In genomic region chrX:13699183-13699826, GRCh38 we compare ENCODE assay signal across 9 cellular contexts. TPM values are rescaled to one million over a fixed set of nuclear protein-coding genes. Genes with fewer than 3 reads are reported as not detected.
A peak's percentile ranks its signal among the peaks of the same experiment; 100 is the strongest.
DNase-seq lines count a peak whose midpoint lies in the region; ATAC-seq and TF ChIP-seq lines count a peak whose summit lies in the region.
"Had no signal": no experiment of that assay in that cellular context is flagged by ENCODE, and none has a peak within 500 bp of the region (broad histone marks: within the 10 kb centered on the region; RNA-seq: fewer than 3 reads in every experiment).

No MANE protein-coding gene starts in this region.

- TF ChIP-seq CTCF in heart right ventricle (IDR thresholded peaks at IDR 0.05) (no peak), right atrium auricular region (IDR thresholded peaks at IDR 0.05) (no peak), colonic mucosa (IDR thresholded peaks at IDR 0.05) (no peak), suprapubic skin (IDR thresholded peaks at IDR 0.05) (no peak)

- H3K36me3 ChIP-seq in heart right ventricle (no peaks in the 10 kb centered on the region), right atrium auricular region (no peaks in the 10 kb centered on the region), colonic mucosa (no peaks in the 10 kb centered on the region), suprapubic skin (no peaks in the 10 kb centered on the region)

- H3K9me3 ChIP-seq in heart right ventricle (no peaks in the 10 kb centered on the region), right atrium auricular region (no peaks in the 10 kb centered on the region), colonic mucosa (no peaks in the 10 kb centered on the region), suprapubic skin (no peaks in the 10 kb centered on the region)

- H3K4me3 ChIP-seq in heart right ventricle (no peak overlapping the region), right atrium auricular region (no peak overlapping the region), colonic mucosa (no peak overlapping the region), suprapubic skin (no peak overlapping the region)

- WGBS in heart right ventricle, 2 donors: 52 to 61% methylated on average over 7 of the region's 7 CpGs
- 59% methylated on average over 7 of the region's 7 CpGs for WGBS in suprapubic skin

- peak overlapping the region in 1 of 10 donors; percentile 26 for H3K27ac ChIP-seq in heart right ventricle
- H3K27ac ChIP-seq in right atrium auricular region: peak overlapping the region in 1 of 2 donors; percentile 39
- peak overlapping the region; percentile 58 for H3K27ac ChIP-seq in colonic mucosa
- H3K27ac ChIP-seq in suprapubic skin: peak overlapping the region; percentile 24

- H3K27me3 ChIP-seq in heart right ventricle (peaks cover 0 to 17% (median 0%) of the 10 kb centered on the region in 7 donors), right atrium auricular region (no peaks in the 10 kb centered on the region), colonic mucosa (no peaks in the 10 kb centered on the region), suprapubic skin (no peaks in the 10 kb centered on the region)

- TF ChIP-seq POLR2A in suprapubic skin (IDR thresholded peaks at IDR 0.05): no peak

- ATAC-seq in heart right ventricle (peak in 6 of 8 donors; percentile 25 to 84 (median 64)), HG03342 (IDR thresholded peaks at IDR 0.05; ENCODE audit: unreplicated experiment) (peak; percentile 58)

- DNase-seq in heart right ventricle (peak in 1 of 2 donors; percentile 7), right atrium auricular region (ENCODE audit: low spot score) (no peak), colonic mucosa (peak; percentile 55), suprapubic skin (ENCODE audit: low spot score in 2 of 2) (no peak), epidermal melanocyte (ENCODE audit: insufficient read length, low spot score) (no peak), NCI-H524 (lab: John Stamatoyannopoulos, UW) (no peak), T-helper 1 cell (no peak)
- DNase-seq: activated naive CD4-positive, alpha-beta T cell treated with anti-CD3 and anti-CD28 coated beads, Interleukin-2, amount 50 U/mL, for 16 hours had no signal

- TF ChIP-seq EP300 in suprapubic skin (IDR thresholded peaks at IDR 0.05): no peak

- no peak overlapping the region for H3K9ac ChIP-seq in colonic mucosa (ENCODE audit: low read depth in 2 of 2, low read length in 2 of 2)

- H3K4me1 ChIP-seq in heart right ventricle: peaks cover 0 to 82% (median 41%) of the 10 kb centered on the region in 9 donors
- H3K4me1 ChIP-seq in right atrium auricular region: peaks cover 0 to 21% of the 10 kb centered on the region in 2 donors
- H3K4me1 ChIP-seq in colonic mucosa: peaks cover 4% of the 10 kb centered on the region
- peaks cover 45% of the 10 kb centered on the region for H3K4me1 ChIP-seq in suprapubic skin

- intact Hi-C loops in heart right ventricle (cut with DNase I) (no loop called here), colonic mucosa (cut with DNase I) (no loop called here)

RNA-seq across cellular contexts. Expression of gene RAB9A, which starts 10.4 kb away (rescaled TPM):
- 10 to 100 TPM; 16.9 to 28.9 (median 20.9) TPM for total RNA-seq in heart right ventricle
- 10 to 100 TPM in 1 of 2 donors, 1 to 10 TPM in 1; 5.1 to 19.6 TPM for polyA plus RNA-seq in heart right ventricle
- total RNA-seq in right atrium auricular region: 10 to 100 TPM; 25.6 to 26.1 TPM
- 10 to 100 TPM; 23.0 to 67.1 TPM for total RNA-seq in colonic mucosa
- 10 to 100 TPM; 20.3 to 43.6 (median 32.0) TPM for total RNA-seq in suprapubic skin

RNA-seq across cellular contexts. Expression of gene TRAPPC2, which starts 35.1 kb away (rescaled TPM):
- 1 to 10 TPM; 4.9 to 9.3 (median 6.1) TPM for total RNA-seq in heart right ventricle
- polyA plus RNA-seq in heart right ventricle: 1 to 10 TPM; 3.8 to 5.5 TPM
- 1 to 10 TPM; 6.6 to 7.6 TPM for total RNA-seq in right atrium auricular region
- total RNA-seq in colonic mucosa: 10 to 100 TPM; 20.4 to 20.9 TPM
- total RNA-seq in suprapubic skin: 10 to 100 TPM in 3 of 4 donors, 1 to 10 TPM in 1; 9.7 to 16.9 (median 12.0) TPM

RNA-seq across cellular contexts. Expression of gene OFD1, which starts 35.2 kb away (rescaled TPM):
- total RNA-seq in heart right ventricle (10 to 100 TPM in 1 of 10 donors, 1 to 10 TPM in 9; 7.8 to 11.4 (median 9.2) TPM), right atrium auricular region (1 to 10 TPM; 7.7 to 8.1 TPM), colonic mucosa (10 to 100 TPM; 29.9 to 35.5 TPM), suprapubic skin (10 to 100 TPM; 19.1 to 68.4 (median 32.5) TPM)
- polyA plus RNA-seq in heart right ventricle: 10 to 100 TPM in 1 of 2 donors, 1 to 10 TPM in 1; 7.6 to 51.5 TPM

RNA-seq across cellular contexts. Expression of gene TCEANC, which starts 46.4 kb away (rescaled TPM):
- total RNA-seq in heart right ventricle (1 to 10 TPM; 3.3 to 7.2 (median 4.6) TPM), right atrium auricular region (1 to 10 TPM; 1.4 to 3.7 TPM), colonic mucosa (1 to 10 TPM; 2.9 to 3.5 TPM), suprapubic skin (1 to 10 TPM; 1.7 to 4.7 (median 3.2) TPM)
- 1 to 10 TPM in 1 of 2 donors, under 1 TPM in 1; 0.59 to 3.1 TPM for polyA plus RNA-seq in heart right ventricle
